In genomic region chr13:113937497-113938140, GRCh38 we compare ENCODE assay signal across 12 cellular contexts. TPM values are rescaled to one million over a fixed set of nuclear protein-coding genes. Genes with fewer than 3 reads are reported as not detected.
DNase-seq lines count a peak whose midpoint lies in the region; ATAC-seq and TF ChIP-seq lines count a peak whose summit lies in the region.
"Had no signal": no experiment of that assay in that cellular context is flagged by ENCODE, and none has a peak within 500 bp of the region (broad histone marks: within the 10 kb centered on the region; RNA-seq: fewer than 3 reads in every experiment).

No MANE protein-coding gene starts in this region.

- no peak overlapping the region for H3K27ac Mint-ChIP-seq in chondrocyte (ENCODE audit: unreplicated experiment)

- H3K9me3 ChIP-seq in osteoblast (ENCODE audit: low read depth, low read length): no peaks in the 10 kb centered on the region

- peak; percentile 38 for ATAC-seq in left colon

- H3K79me2 ChIP-seq in osteoblast (ENCODE audit: insufficient read depth, low read length): no peaks in the 10 kb centered on the region

- intact Hi-C loops in left colon (cut with DNase I, micrococcal nuclease): no loop called here

- no peak overlapping the region for H2AFZ ChIP-seq in osteoblast (ENCODE audit: low read length)
- H2AFZ ChIP-seq: GM23248 had no signal

- H3K4me1 ChIP-seq in osteoblast (ENCODE audit: insufficient read depth, low read length): peaks cover 3% of the 10 kb centered on the region

- no peak overlapping the region for H3K27ac ChIP-seq in osteoblast (ENCODE audit: low read depth, low read length)
- H3K27ac ChIP-seq: 22Rv1, GM23248 had no signal

- H3K4me3 ChIP-seq in osteoblast (ENCODE audit: insufficient read depth, low read length): no peak overlapping the region
- H3K4me3 ChIP-seq: GM23248 had no signal

- no peak overlapping the region for H3K4me2 ChIP-seq in osteoblast (ENCODE audit: insufficient read depth, low read length)

- H3K4me3 Mint-ChIP-seq in chondrocyte (ENCODE audit: unreplicated experiment): no peak overlapping the region

- peak; percentile 76 for DNase-seq in DMS79 treated with DMSO at 0.1 percent for 48 hours (lab: John Stamatoyannopoulos, UW)
- no peak for DNase-seq in DMS79 (lab: John Stamatoyannopoulos, UW)
- peak; percentile 46 for DNase-seq in chondrocyte (ENCODE audit: low spot score)
- DNase-seq in left colon: no peak
- peak; percentile 30 for DNase-seq in osteoblast (ENCODE audit: insufficient read length, low spot score, missing footprints)
- DNase-seq in NCI-H128 (lab: John Stamatoyannopoulos, UW; ENCODE audit: unreplicated experiment): no peak
- no peak for DNase-seq in NCI-H1417 treated with DMSO at 0.1 percent for 48 hours (lab: John Stamatoyannopoulos, UW)
- DNase-seq in RKO (ENCODE audit: low spot score): no peak
- DNase-seq: GM23248, NCI-H510A, SHP77 had no signal

- no peak for TF ChIP-seq CTCF in chondrocyte (IDR thresholded peaks at IDR 0.05)
- TF ChIP-seq CTCF in osteoblast (IDR thresholded peaks at IDR 0.05; ENCODE audit: extremely low read depth, low read depth, low read length): no peak

- no peaks in the 10 kb centered on the region for H3K36me3 ChIP-seq in osteoblast (ENCODE audit: insufficient read depth, low read length)

- H3K4me1 Mint-ChIP-seq in chondrocyte (ENCODE audit: low read depth): peaks cover 16% of the 10 kb centered on the region

- no peaks in the 10 kb centered on the region for H3K36me3 Mint-ChIP-seq in chondrocyte (ENCODE audit: low read depth)

- no peaks in the 10 kb centered on the region for H3K27me3 Mint-ChIP-seq in chondrocyte (ENCODE audit: low read depth)

- peaks cover 3% of the 10 kb centered on the region for H3K9me3 Mint-ChIP-seq in chondrocyte (ENCODE audit: low read depth)

- no peaks in the 10 kb centered on the region for H3K27me3 ChIP-seq in osteoblast (ENCODE audit: insufficient read depth, low read length)

- no peaks in the 10 kb centered on the region for H4K20me1 ChIP-seq in osteoblast (ENCODE audit: insufficient read depth, low read length)

RNA-seq across cellular contexts. Expression of gene C13orf46, which starts 36.3 kb away (rescaled TPM):
- total RNA-seq in chondrocyte: 1.7 to 2.2 TPM (median 2.0 TPM) in 3 replicates
- total RNA-seq in left colon: 1 to 10 TPM in 1 of 2 donors, under 1 TPM in 1; 0.75 to 3.4 TPM
- total RNA-seq in osteoblast: 0.36 and 0.59 TPM in 2 replicates
- total RNA-seq: GM23248 had no signal

Comparison
In these comparisons a context has a peak if more than half of its experiments do, and no peak if none do; other contexts are left out.
1. DNase-seq: peak in DMS79 treated with DMSO at 0.1 percent for 48 hours (single experiment), chondrocyte (single experiment) and osteoblast (single experiment); none in DMS79 (single experiment), left colon (0 of 2), NCI-H128 (single experiment), NCI-H1417 treated with DMSO at 0.1 percent for 48 hours (single experiment) and RKO (single experiment).